Comparison of ENCODE assay signal across 15 cellular contexts in the genomic region with DNA sequence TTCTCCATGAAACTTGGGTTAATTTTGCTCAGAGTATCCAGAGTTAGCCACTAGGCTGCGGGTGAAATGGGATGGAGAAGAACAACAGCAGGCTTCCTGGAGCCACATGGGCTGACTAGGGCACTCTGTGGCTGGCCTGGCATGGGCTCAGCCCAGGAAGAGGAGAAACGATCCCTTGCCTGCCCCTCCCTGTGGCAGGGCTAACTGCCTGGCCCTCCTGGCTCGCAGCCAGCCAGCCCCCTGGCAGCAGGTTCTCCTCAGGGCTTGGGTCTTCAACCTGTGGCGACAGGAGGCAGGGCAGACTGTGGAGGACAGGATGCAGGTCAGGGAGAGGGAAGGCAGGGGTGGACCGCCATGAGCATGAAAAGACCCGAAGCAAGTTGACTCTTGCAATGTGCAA.
A peak's percentile ranks its signal among the peaks of the same experiment; 100 is the strongest.
DNase-seq lines count a peak whose midpoint lies in the region; ATAC-seq and TF ChIP-seq lines count a peak whose summit lies in the region.
"Had no signal": no experiment of that assay in that cellular context is flagged by ENCODE, and none has a peak within 500 bp of the region (broad histone marks: within the 10 kb centered on the region; RNA-seq: fewer than 3 reads in every experiment).

No MANE protein-coding gene starts in this region.

- no peaks in the 10 kb centered on the region; the same call in 1 of the 2 replicates for H3K4me1 ChIP-seq in PC-3 (ENCODE audit: insufficient read depth, low read length)

- no peaks in the 10 kb centered on the region for H4K20me1 ChIP-seq in PC-3 (ENCODE audit: low read length)

- H3K4me3 Mint-ChIP-seq in natural killer cell = no peak overlapping the region
- H3K4me3 Mint-ChIP-seq: stimulated activated effector memory CD8-positive, alpha-beta T cell treated with anti-CD3 and anti-CD28 coated beads, Interleukin-12 subunit alpha, Interleukin-12 subunit beta, amount 100 ng/mL, for 72 hours had no signal

- H2AFZ ChIP-seq in PC-3 (ENCODE audit: low read length) = no peak overlapping the region

- TF ChIP-seq CTCF in PC-3 (conservative IDR thresholded peaks at IDR 0.05; ENCODE audit: low read depth, low read length) (no peak), coronary artery (IDR thresholded peaks at IDR 0.05) (no peak), natural killer cell (IDR thresholded peaks at IDR 0.05) (no peak)

- no peak overlapping the region for H3K27ac Mint-ChIP-seq in natural killer cell
- H3K27ac Mint-ChIP-seq: activated naive CD4-positive, alpha-beta T cell treated with anti-CD3 and anti-CD28 coated beads, Interleukin-2, amount 50 U/mL, for 72 hours; stimulated activated effector memory CD8-positive, alpha-beta T cell treated with anti-CD3 and anti-CD28 coated beads, Interleukin-12 subunit alpha, Interleukin-12 subunit beta, amount 100 ng/mL, for 72 hours had no signal

- peak; percentile 2 for DNase-seq in stimulated activated CD4-positive, alpha-beta T cell treated with anti-CD3 and anti-CD28 coated beads, Interleukin-4, amount 100 ng/mL, for 24 hours
- DNase-seq in stimulated activated CD4-positive, alpha-beta T cell treated with anti-CD3 and anti-CD28 coated beads, Interleukin-12 subunit alpha, Interleukin-12 subunit beta, amount 100 ng/mL, for 4 hours = no peak
- no peak for DNase-seq in PC-3
- DNase-seq in coronary artery (ENCODE audit: low spot score) = peak; percentile 43
- DNase-seq in natural killer cell = no peak
- no peak for DNase-seq in NCI-H2171 treated with DMSO at 0.1 percent for 48 hours (lab: John Stamatoyannopoulos, UW)
- DNase-seq: MM.1S, mucosa of descending colon, ovary, thyroid gland had no signal

- CTCF ChIA-PET in PC-3 (lab: Charles Lee) = no interaction called here

- no peaks in the 10 kb centered on the region for H3K79me2 ChIP-seq in PC-3 (ENCODE audit: low read length)

- peaks cover 0 to 3% of the 10 kb centered on the region in 2 donors for H3K27me3 Mint-ChIP-seq in natural killer cell (ENCODE audit: low read depth in 2 of 2)

- ATAC-seq in PC-3 (no peak), natural killer cell (no peak), HG02678 (IDR thresholded peaks at IDR 0.05; ENCODE audit: unreplicated experiment) (no peak)
- ATAC-seq: activated naive CD4-positive, alpha-beta T cell treated with anti-CD3 and anti-CD28 coated beads, Interleukin-2, amount 50 U/mL, for 72 hours; mucosa of descending colon; SK-N-SH treated with all-trans-retinoic acid at 6 μM for 48 hours; stimulated activated effector memory CD8-positive, alpha-beta T cell treated with anti-CD3 and anti-CD28 coated beads, Interleukin-12 subunit alpha, Interleukin-12 subunit beta, amount 100 ng/mL, for 72 hours had no signal

- H3K4me3 ChIP-seq in PC-3 (ENCODE audit: low read length) (no peak overlapping the region), coronary artery (no peak overlapping the region)
- H3K4me3 ChIP-seq: mucosa of descending colon, ovary, skin epidermis, thyroid gland had no signal

- H3K27ac ChIP-seq in PC-3 (ENCODE audit: low read length) (no peak overlapping the region), coronary artery (no peak overlapping the region)
- H3K27ac ChIP-seq: ovary, thyroid gland had no signal

- H3K4me1 Mint-ChIP-seq in natural killer cell = peaks cover 38 to 43% of the 10 kb centered on the region in 2 donors

- no peaks in the 10 kb centered on the region for H3K9me3 ChIP-seq in PC-3 (ENCODE audit: low read length)
- H3K9me3 ChIP-seq: mucosa of descending colon, ovary, thyroid gland had no signal

- POLR2A ChIA-PET in PC-3 (lab: Charles Lee; ENCODE audit: unreplicated experiment) = no interaction called here

- H3K9ac ChIP-seq in PC-3 (ENCODE audit: low read length) = no peak overlapping the region

- no peak overlapping the region for H3K4me2 ChIP-seq in PC-3 (ENCODE audit: low read length)

- H3F3A ChIP-seq in PC-3 (ENCODE audit: low read length, unreplicated experiment) = no peaks in the 10 kb centered on the region

- H3K36me3 Mint-ChIP-seq in natural killer cell = no peaks in the 10 kb centered on the region

- intact Hi-C loops in PC-3 (cut with micrococcal nuclease) = no loop called here
- intact Hi-C loops in natural killer cell (cut with micrococcal nuclease) = no loop called here

- no peaks in the 10 kb centered on the region for H3K27me3 ChIP-seq in PC-3 (ENCODE audit: low read length)
- H3K27me3 ChIP-seq: ovary, thyroid gland had no signal

- no peaks in the 10 kb centered on the region for H3K9me3 Mint-ChIP-seq in natural killer cell
- H3K9me3 Mint-ChIP-seq: activated naive CD4-positive, alpha-beta T cell treated with anti-CD3 and anti-CD28 coated beads, Interleukin-2, amount 50 U/mL, for 72 hours; stimulated activated effector memory CD8-positive, alpha-beta T cell treated with anti-CD3 and anti-CD28 coated beads, Interleukin-12 subunit alpha, Interleukin-12 subunit beta, amount 100 ng/mL, for 72 hours had no signal

- H3K36me3 ChIP-seq in PC-3 (ENCODE audit: low read depth, low read length) = peaks cover 4% of the 10 kb centered on the region; the same call in 1 of the 2 replicates
- H3K36me3 ChIP-seq: ovary had no signal

- BruUV-seq in PC-3 (replicated peaks; lab: Mats Ljungman, UMichigan) = TSS peak; percentile 30

- H3K9me2 ChIP-seq in PC-3 (replicated peaks; ENCODE audit: low read length) = no peaks in the 10 kb centered on the region

Comparison
In these comparisons a context has a peak if more than half of its experiments do, and no peak if none do; other contexts are left out.
1. DNase-seq: peak in stimulated activated CD4-positive, alpha-beta T cell treated with anti-CD3 and anti-CD28 coated beads, Interleukin-4, amount 100 ng/mL, for 24 hours (single experiment) and coronary artery (single experiment); none in stimulated activated CD4-positive, alpha-beta T cell treated with anti-CD3 and anti-CD28 coated beads, Interleukin-12 subunit alpha, Interleukin-12 subunit beta, amount 100 ng/mL, for 4 hours (single experiment), PC-3 (single experiment), natural killer cell (single experiment) and NCI-H2171 treated with DMSO at 0.1 percent for 48 hours (single experiment).